Comparison of ENCODE assay signal across 33 cellular contexts in the genomic region with DNA sequence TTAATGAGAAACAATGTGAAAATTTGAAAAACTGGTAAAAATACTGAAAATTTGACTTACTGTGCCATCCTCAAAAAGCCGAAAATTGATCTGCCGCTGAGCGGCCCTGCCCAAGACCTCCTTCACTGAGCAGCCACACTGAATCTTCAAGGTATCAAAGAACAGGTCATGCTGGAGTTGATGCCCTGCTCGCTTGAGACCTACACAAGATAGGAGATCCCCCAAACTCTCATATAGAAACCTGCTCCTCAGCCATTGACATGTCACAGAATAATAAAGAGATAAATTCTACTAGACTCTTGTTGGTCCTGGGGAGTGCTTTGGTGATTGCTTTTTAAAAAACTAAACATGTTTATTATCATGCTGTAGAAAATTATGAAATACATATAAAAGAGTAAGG. TPM values are rescaled to one million over a fixed set of nuclear protein-coding genes. Genes with fewer than 3 reads are reported as not detected.
"Had no signal": no experiment of that assay in that cellular context is flagged by ENCODE, and none has a peak within 500 bp of the region (broad histone marks: within the 10 kb centered on the region; RNA-seq: fewer than 3 reads in every experiment).

No MANE protein-coding gene starts in this region.

- H3K27ac Mint-ChIP-seq: activated B cell treated with CpG ODN at 0.5 μM for 24 hours; activated CD4-positive, alpha-beta memory T cell treated with anti-CD3 and anti-CD28 coated beads for 36 hours; activated CD4-positive, alpha-beta T cell treated with anti-CD3 and anti-CD28 coated beads, Interleukin-2, amount 10 ng/mL, durations not matched to agents 24 days and 14 days; activated CD8-positive, alpha-beta T cell treated with anti-CD3 and anti-CD28 coated beads for 36 hours; activated naive CD4-positive, alpha-beta T cell treated with anti-CD3 and anti-CD28 coated beads for 36 hours; activated naive CD4-positive, alpha-beta T cell treated with anti-CD3 and anti-CD28 coated beads, Interleukin-2, amount 50 U/mL, for 72 hours; activated naive CD8-positive, alpha-beta T cell treated with anti-CD3 and anti-CD28 coated beads for 36 hours; activated T-cell treated with anti-CD3 and anti-CD28 coated beads, Interleukin-2, amount 50 U/mL, for 72 hours; activated T-helper 1 cell treated with anti-CD3 and anti-CD28 coated beads, Interleukin-12 subunit alpha, Interleukin-12 subunit beta, Interleukin-2, Interleukin-4 antibody, amounts not matched to agents 30 ng/mL and 10 ng/mL and 1 ng/mL, durations not matched to agents 14 hours and 24 hours and 36 hours; activated T-helper 17 cell treated with anti-CD3 and anti-CD28 coated beads, Interleukin-2, amount 50 U/mL, for 72 hours; T-helper 2 cell treated with Interferon-gamma antibody and Interleukin-4, amounts not matched to agents 5 μg/mL and 100 μg/mL, for 36 hours had no signal

- H3K4me1 ChIP-seq: adrenal gland, breast epithelium had no signal

- H3K36me3 Mint-ChIP-seq: activated CD4-positive, alpha-beta memory T cell treated with anti-CD3 and anti-CD28 coated beads for 36 hours; activated naive CD4-positive, alpha-beta T cell treated with anti-CD3 and anti-CD28 coated beads, Interleukin-2, amount 50 U/mL, for 72 hours; activated naive CD8-positive, alpha-beta T cell treated with anti-CD3 and anti-CD28 coated beads for 36 hours had no signal

- H3K9me3 Mint-ChIP-seq: activated B cell treated with CpG ODN at 0.5 μM for 24 hours; activated CD4-positive, alpha-beta memory T cell treated with anti-CD3 and anti-CD28 coated beads for 36 hours; activated CD4-positive, alpha-beta T cell treated with anti-CD3 and anti-CD28 coated beads, Interleukin-2, amount 10 ng/mL, durations not matched to agents 24 days and 14 days; activated CD8-positive, alpha-beta T cell treated with anti-CD3 and anti-CD28 coated beads for 36 hours; activated naive CD4-positive, alpha-beta T cell treated with anti-CD3 and anti-CD28 coated beads for 36 hours; activated naive CD4-positive, alpha-beta T cell treated with anti-CD3 and anti-CD28 coated beads, Interleukin-2, amount 50 U/mL, for 72 hours; activated naive CD8-positive, alpha-beta T cell treated with anti-CD3 and anti-CD28 coated beads for 36 hours; activated T-cell treated with anti-CD3 and anti-CD28 coated beads, Interleukin-2, amount 50 U/mL, for 4 hours; activated T-cell treated with anti-CD3 and anti-CD28 coated beads, Interleukin-2, amount 50 U/mL, for 72 hours; activated T-helper 1 cell treated with anti-CD3 and anti-CD28 coated beads, Interleukin-12 subunit alpha, Interleukin-12 subunit beta, Interleukin-2, Interleukin-4 antibody, amounts not matched to agents 30 ng/mL and 10 ng/mL and 1 ng/mL, durations not matched to agents 14 hours and 24 hours and 36 hours; activated T-helper 17 cell treated with anti-CD3 and anti-CD28 coated beads, Interleukin-2, amount 50 U/mL, for 72 hours; T-helper 2 cell treated with Interferon-gamma antibody and Interleukin-4, amounts not matched to agents 5 μg/mL and 100 μg/mL, for 36 hours had no signal

- DNase-seq: activated B cell treated with CpG ODN at 0.5 μM for 24 hours; activated CD4-positive, alpha-beta memory T cell treated with anti-CD3 and anti-CD28 coated beads for 36 hours; activated CD4-positive, alpha-beta T cell treated with anti-CD3 and anti-CD28 coated beads for 4 hours; activated CD4-positive, alpha-beta T cell treated with anti-CD3 and anti-CD28 coated beads, Interleukin-2, amount 10 ng/mL, durations not matched to agents 24 days and 14 days; activated CD4-positive, alpha-beta T cell treated with anti-CD3 and anti-CD28 coated beads, Interleukin-2, amount 50 U/mL, for 1 hour; activated CD4-positive, alpha-beta T cell treated with anti-CD3 and anti-CD28 coated beads, Interleukin-2, amount 50 U/mL, for 4 hours; activated CD4-positive, CD25-positive, alpha-beta regulatory T cell treated with anti-CD3 and anti-CD28 coated beads, Interleukin-2, amount 50 U/mL, for 72 hours; activated CD8-positive, alpha-beta memory T cell treated with anti-CD3 and anti-CD28 coated beads, Interleukin-2, amount 50 U/mL, for 4 hours; activated CD8-positive, alpha-beta T cell treated with anti-CD3 and anti-CD28 coated beads for 36 hours; activated effector memory CD4-positive, alpha-beta T cell treated with anti-CD3 and anti-CD28 coated beads, Interleukin-2, amount 50 U/mL, for 16 hours; activated gamma-delta T cell treated with Interleukin-2 at 50 U/mL for 16 hours; activated naive CD4-positive, alpha-beta T cell; activated naive CD4-positive, alpha-beta T cell treated with anti-CD3 and anti-CD28 coated beads for 36 hours; activated naive CD4-positive, alpha-beta T cell treated with anti-CD3 and anti-CD28 coated beads, Interleukin-2, amount 50 U/mL, for 16 hours; activated naive CD8-positive, alpha-beta T cell treated with anti-CD3 and anti-CD28 coated beads for 36 hours; activated T-cell treated with anti-CD3 and anti-CD28 coated beads for 4 hours; activated T-cell treated with anti-CD3 and anti-CD28 coated beads, Interleukin-2, amount 50 U/mL, for 1 hour; activated T-cell treated with anti-CD3 and anti-CD28 coated beads, Interleukin-2, amount 50 U/mL, for 4 hours; activated T-cell treated with anti-CD3 and anti-CD28 coated beads, Interleukin-2, amount 50 U/mL, for 72 hours; adrenal gland; amniotic stem cell; aorta; body of pancreas; brain microvascular endothelial cell; central memory CD4-positive, alpha-beta T cell; T-helper 2 cell; T-helper 9 cell had no signal

- H3K9me3 ChIP-seq: adrenal gland, body of pancreas, breast epithelium had no signal

- H3K27me3 Mint-ChIP-seq: activated B cell treated with CpG ODN at 0.5 μM for 24 hours; activated CD8-positive, alpha-beta T cell treated with anti-CD3 and anti-CD28 coated beads for 36 hours; activated naive CD8-positive, alpha-beta T cell treated with anti-CD3 and anti-CD28 coated beads for 36 hours; activated T-helper 17 cell treated with anti-CD3 and anti-CD28 coated beads, Interleukin-2, amount 50 U/mL, for 72 hours had no signal

- H3K4me3 ChIP-seq: adrenal gland, body of pancreas, breast epithelium had no signal

- H3K27ac ChIP-seq: adrenal gland, body of pancreas, brain microvascular endothelial cell, breast epithelium, VCaP had no signal

- H3K4me3 Mint-ChIP-seq: activated B cell treated with CpG ODN at 0.5 μM for 24 hours; activated CD4-positive, alpha-beta memory T cell treated with anti-CD3 and anti-CD28 coated beads for 36 hours; activated CD4-positive, alpha-beta T cell treated with anti-CD3 and anti-CD28 coated beads, Interleukin-2, amount 10 ng/mL, durations not matched to agents 24 days and 14 days; activated CD8-positive, alpha-beta T cell treated with anti-CD3 and anti-CD28 coated beads for 36 hours; activated naive CD4-positive, alpha-beta T cell treated with anti-CD3 and anti-CD28 coated beads for 36 hours; activated naive CD8-positive, alpha-beta T cell treated with anti-CD3 and anti-CD28 coated beads for 36 hours; activated T-cell treated with anti-CD3 and anti-CD28 coated beads, Interleukin-2, amount 50 U/mL, for 4 hours; activated T-cell treated with anti-CD3 and anti-CD28 coated beads, Interleukin-2, amount 50 U/mL, for 72 hours; activated T-helper 1 cell treated with anti-CD3 and anti-CD28 coated beads, Interleukin-12 subunit alpha, Interleukin-12 subunit beta, Interleukin-2, Interleukin-4 antibody, amounts not matched to agents 30 ng/mL and 10 ng/mL and 1 ng/mL, durations not matched to agents 14 hours and 24 hours and 36 hours; activated T-helper 17 cell treated with anti-CD3 and anti-CD28 coated beads, Interleukin-2, amount 50 U/mL, for 72 hours; T-helper 2 cell treated with Interferon-gamma antibody and Interleukin-4, amounts not matched to agents 5 μg/mL and 100 μg/mL, for 36 hours had no signal

- H3K4me1 Mint-ChIP-seq: activated naive CD8-positive, alpha-beta T cell treated with anti-CD3 and anti-CD28 coated beads for 36 hours had no signal

- H3K27me3 ChIP-seq: adrenal gland, brain microvascular endothelial cell, breast epithelium had no signal

- ATAC-seq: activated CD8-positive, alpha-beta T cell treated with anti-CD3 and anti-CD28 coated beads for 36 hours; activated naive CD4-positive, alpha-beta T cell treated with anti-CD3 and anti-CD28 coated beads, Interleukin-2, amount 50 U/mL, for 72 hours; activated T-cell treated with anti-CD3 and anti-CD28 coated beads, Interleukin-2, amount 50 U/mL, for 4 hours; activated T-cell treated with anti-CD3 and anti-CD28 coated beads, Interleukin-2, amount 50 U/mL, for 72 hours; activated T-helper 17 cell treated with anti-CD3 and anti-CD28 coated beads, Interleukin-2, amount 50 U/mL, for 72 hours; body of pancreas had no signal

- H3K36me3 ChIP-seq: adrenal gland, brain microvascular endothelial cell, breast epithelium had no signal

RNA-seq across cellular contexts. Expression of gene GLDC, which starts 52.7 kb away (rescaled TPM):
- total RNA-seq: body of pancreas had no signal
